Comparison of ENCODE assay signal across 8 cellular contexts in genomic region chr21:37072988-37073416, GRCh38. TPM values are rescaled to one million over a fixed set of nuclear protein-coding genes. Genes with fewer than 3 reads are reported as not detected.
DNase-seq lines count a peak whose midpoint lies in the region; TF ChIP-seq lines count a peak whose summit lies in the region.

PIGP (minus strand) TSS chr21:37073071; CDS start chr21:37072515, 556 bp downstream.
TTC3 (plus strand) TSS chr21:37073254; CDS start chr21:37087258, 14,004 bp downstream.

- H2AFZ ChIP-seq in H9 (ENCODE audit: low read length) (peak within 1 kb of the TSS; percentile 50), neural cell (ENCODE audit: low read depth, low read length) (peak within 1 kb of the TSS; percentile 62)

- H3K4me1 ChIP-seq in H9 (ENCODE audit: insufficient read depth, low read length) (peaks cover 5% of the 10 kb centered on the region; the same call in 1 of the 2 replicates), stomach (peaks cover 9 to 43% (median 28%) of the 10 kb centered on the region in 4 donors)

- no peak within 1 kb of the TSS for H2BK5ac ChIP-seq in H9 (ENCODE audit: insufficient read length, low read length)

- peak within 1 kb of the TSS; percentile 53 for H2BK120ac ChIP-seq in H9 (ENCODE audit: low read depth, low read length, poor library complexity, severe bottlenecking)

- no peak within 1 kb of the TSS for H2BK12ac ChIP-seq in H9 (ENCODE audit: insufficient read length, low read depth, low read length)

- no peaks in the 10 kb centered on the region; a peak in 1 of 5 replicates for H3K9me3 Mint-ChIP-seq in H9

- H3T11ph ChIP-seq in H9 (ENCODE audit: low read length), result peak within 1 kb of the TSS; percentile 46

- no peak within 1 kb of the TSS for H3K56ac ChIP-seq in H9 (ENCODE audit: insufficient read length, low read depth, low read length)

- H3K14ac ChIP-seq in H9 (ENCODE audit: insufficient read depth, low read length), result peak within 1 kb of the TSS; percentile 97

- no peak within 1 kb of the TSS for H3K23ac ChIP-seq in H9 (ENCODE audit: insufficient read length, low read depth, low read length)

- no peak within 1 kb of the TSS for H2BK20ac ChIP-seq in H9 (ENCODE audit: low read depth, low read length, poor library complexity, severe bottlenecking)

- no peak within 1 kb of the TSS; the same call in 1 of the 2 replicates for H3K4ac ChIP-seq in H9 (ENCODE audit: low read depth, low read length)

- no peaks in the 10 kb centered on the region for H3K9me3 ChIP-seq in H9 (ENCODE audit: control insufficient read depth, low read depth, low read length)
- H3K9me3 ChIP-seq in MG63, result peaks cover 4% of the 10 kb centered on the region
- no peaks in the 10 kb centered on the region for H3K9me3 ChIP-seq in neural cell (ENCODE audit: low read length)
- H3K9me3 ChIP-seq in stomach, result no peaks in the 10 kb centered on the region

- H4K20me1 ChIP-seq in H9 (ENCODE audit: control insufficient read depth, insufficient read depth, insufficient read length), result no peaks in the 10 kb centered on the region
- peaks cover 4% of the 10 kb centered on the region for H4K20me1 ChIP-seq in neural cell (ENCODE audit: insufficient read depth)

- H3K9ac ChIP-seq in H9 (ENCODE audit: extremely low read depth, insufficient read length, low read length), result peak within 1 kb of the TSS; percentile 75
- peak within 1 kb of the TSS; percentile 99 for H3K9ac ChIP-seq in neural cell (ENCODE audit: low read length)

- H4K5ac ChIP-seq in H9 (ENCODE audit: insufficient read length, low read depth, low read length), result peak within 1 kb of the TSS; percentile 14

- H3K79me2 ChIP-seq in H9 (ENCODE audit: insufficient read depth, low read length), result 0 out of 2 replicates have a peak, but pooled peaks cover 3% of the 10 kb centered on the region
- H3K79me2 ChIP-seq in neural cell (replicated peaks; ENCODE audit: insufficient read depth, low read length), result peaks cover 47% of the 10 kb centered on the region

- peak within 1 kb of the TSS; percentile 94 for H3K4me2 ChIP-seq in H9 (ENCODE audit: insufficient read depth, insufficient read length, low read length)
- peak within 1 kb of the TSS; percentile 93 for H3K4me2 ChIP-seq in neural cell (ENCODE audit: low read length)

- no peak for TF ChIP-seq RAD21 in neural cell (conservative IDR thresholded peaks at IDR 0.05)

- peak within 1 kb of the TSS; percentile 82 to 94 for H3K4me3 Mint-ChIP-seq in H9

- no peaks in the 10 kb centered on the region for H3K36me3 ChIP-seq in MG63
- H3K36me3 ChIP-seq in neural cell (ENCODE audit: insufficient read depth, low read length), result no peaks in the 10 kb centered on the region
- H3K36me3 ChIP-seq in stomach, result peaks cover 0 to 15% (median 10%) of the 10 kb centered on the region in 4 donors

- H3K27ac Mint-ChIP-seq in H9, result peak within 1 kb of the TSS; percentile 8 to 73 (median 70); a peak in 4 of 7 replicates

- TF ChIP-seq EP300 in neural cell (conservative IDR thresholded peaks at IDR 0.05; ENCODE audit: poor library complexity, severe bottlenecking), result no peak
- no peak for TF ChIP-seq EP300 in stomach (IDR thresholded peaks at IDR 0.05)

- peak within 1 kb of the TSS; percentile 26 for H3K27ac ChIP-seq in H9 (ENCODE audit: insufficient read length, low read depth, low read length)
- peak within 1 kb of the TSS; percentile 99 for H3K27ac ChIP-seq in neural cell (ENCODE audit: low read length)
- peak within 1 kb of the TSS; percentile 96 to 99 (median 96) for H3K27ac ChIP-seq in stomach

- H3K4me3 ChIP-seq in MG63 (peak within 1 kb of the TSS; percentile 85), fibroblast of the aortic adventitia (ENCODE audit: low read depth, low read length) (peak within 1 kb of the TSS; percentile 92), neural cell (ENCODE audit: low read length) (peak within 1 kb of the TSS; percentile 89), stomach (peak within 1 kb of the TSS; percentile 76 to 94 (median 87))

- H3K4me1 Mint-ChIP-seq in H9, result peaks cover 24 to 30% of the 10 kb centered on the region in 2 experiments

- H3K27me3 ChIP-seq in H9 (ENCODE audit: insufficient read depth, low read length) (peaks cover 11% of the 10 kb centered on the region; the same call in 1 of the 2 replicates), MG63 (no peaks in the 10 kb centered on the region), neural cell (ENCODE audit: insufficient read depth, low read depth, low read length) (no peaks in the 10 kb centered on the region), stomach (no peaks in the 10 kb centered on the region)

- intact Hi-C loops in stomach (cut with DNase I; ENCODE audit: low total_unique reads), result no loop called here

- WGBS in H9 (ENCODE audit: extremely low coverage, insufficient read length, low lambda C conversion rate), result no CpG with 5 or more reads among the region's 61 CpGs
- 0% methylated on average over 26 to 60 of the region's 61 CpGs; no CpG with 5 or more reads in 1 of the 5 donors for WGBS in stomach, 5 donors

- no peak for TF ChIP-seq CTCF in H9 (conservative IDR thresholded peaks at IDR 0.05)
- no peak for TF ChIP-seq CTCF in fibroblast of the aortic adventitia (IDR thresholded peaks at IDR 0.05; ENCODE audit: insufficient read depth, low read length)
- TF ChIP-seq CTCF in neural cell (IDR thresholded peaks at IDR 0.05; ENCODE audit: poor library complexity, severe bottlenecking), result no peak
- TF ChIP-seq CTCF in stomach (IDR thresholded peaks at IDR 0.05), result no peak

- no peak within 1 kb of the TSS for H2AK5ac ChIP-seq in H9 (ENCODE audit: insufficient read length, low read length)

- peak within 1 kb of the TSS; percentile 5 for H4K91ac ChIP-seq in H9 (ENCODE audit: insufficient read length, low read depth, low read length)

- no peak within 1 kb of the TSS for H2BK15ac ChIP-seq in H9 (ENCODE audit: low read depth, low read length)

- H3K18ac ChIP-seq in H9 (ENCODE audit: insufficient read length, low read depth, low read length), result peak within 1 kb of the TSS; percentile 86

- peaks cover 14% of the 10 kb centered on the region for H3K23me2 ChIP-seq in H9 (ENCODE audit: insufficient read length, low read depth, low read length, poor library complexity, severe bottlenecking)

- peaks cover 11% of the 10 kb centered on the region for H3F3A ChIP-seq in neural cell (ENCODE audit: insufficient read depth, low read length, poor library complexity, severe bottlenecking)

- no peak for TF ChIP-seq POLR2A in stomach (IDR thresholded peaks at IDR 0.05)

- DNase-seq in EH (ENCODE audit: low read depth) (peak; percentile 94), H9 (peak; percentile 89), MG63 (peak; percentile 94), SHP77 (lab: John Stamatoyannopoulos, UW) (peak; percentile 87 to 88), fibroblast of the aortic adventitia (ENCODE audit: low read depth) (peak; percentile 93), stomach (peak; percentile 95)
- DNase-seq in activated effector memory CD4-positive, alpha-beta T cell treated with Interleukin-2 at 50 U/mL for 16 hours, result peak; percentile 94

- H3K36me3 Mint-ChIP-seq in H9 (ENCODE audit: insufficient read depth in 1 of 3, low read depth in 3 of 3), result peaks cover 0 to 9% (median 4%) of the 10 kb centered on the region in 3 experiments; a peak in 4 of 7 replicates

- peaks cover 24% of the 10 kb centered on the region for H3K27me3 Mint-ChIP-seq in H9 (ENCODE audit: low read depth)

- H3K9me2 ChIP-seq in neural cell (ENCODE audit: insufficient read depth, low read length), result no peaks in the 10 kb centered on the region

- no peaks in the 10 kb centered on the region for H3K79me1 ChIP-seq in H9 (ENCODE audit: insufficient read depth, low read depth, low read length, poor library complexity, severe bottlenecking)

- peak within 1 kb of the TSS; percentile 29 for H4K8ac ChIP-seq in H9 (replicated peaks; ENCODE audit: insufficient read length, low read depth, low read length)

TF ChIP-seq in neural cell, 6 proteins besides CTCF, POLR2A, EP300 and RAD21:
- TF ChIP-seq SMC3 (conservative IDR thresholded peaks at IDR 0.05; ENCODE audit: poor library complexity) (no peak), POLR2AphosphoS5 (IDR thresholded peaks at IDR 0.05) (peak; percentile 75)

RNA-seq across cellular contexts. Expression of gene PIGP, which starts in this region (rescaled TPM):
- total RNA-seq in H9 (2021) (13.0 and 13.2 TPM in 2 replicates), fibroblast of the aortic adventitia (ENCODE audit: low replicate concordance) (2.2 and 19.6 TPM in 2 replicates), stomach (100 to 1,000 TPM in 1 of 5 donors, 10 to 100 TPM in 2, 1 to 10 TPM in 2; 7.0 to 115 (median 37.9) TPM)
- total RNA-seq in MG63 (2014; rRNA removed; shearing (Covaris generic); ENCODE audit: low replicate concordance), result 35.8 and 47.6 TPM in 2 replicates
- polyA plus RNA-seq in neural cell (32.1 and 38.5 TPM in 2 replicates), stomach (10 to 100 TPM; 24.7 to 37.9 (median 31.0) TPM)
- 5.4 and 7.2 TPM in 2 replicates for polyA minus RNA-seq in neural cell

RNA-seq across cellular contexts. Expression of gene TTC3, which starts in this region (rescaled TPM):
- total RNA-seq in H9 (2021), result 46.5 and 48.6 TPM in 2 replicates
- total RNA-seq in MG63 (2014; rRNA removed; shearing (Covaris generic); ENCODE audit: low replicate concordance), result 61.0 and 130 TPM in 2 replicates
- 372 and 615 TPM in 2 replicates for total RNA-seq in fibroblast of the aortic adventitia (ENCODE audit: low replicate concordance)
- polyA plus RNA-seq in neural cell, result 332 and 351 TPM in 2 replicates
- polyA minus RNA-seq in neural cell, result 1,130 and 1,254 TPM in 2 replicates
- 100 to 1,000 TPM; 129 to 538 (median 165) TPM for total RNA-seq in stomach
- polyA plus RNA-seq in stomach, result 10 to 100 TPM; 17.5 to 32.4 (median 32.3) TPM

Comparison
In these comparisons a context has a peak if more than half of its experiments do, and no peak if none do; other contexts are left out.
1. Peak in every context shown above with its lines: DNase-seq, H3K4me3 ChIP-seq and H3K27ac ChIP-seq.
2. H3K27ac ChIP-seq: peak in every context shown above with its lines; median percentile 99 in neural cell; 96 in stomach; 26 in H9.